35 cellular contexts compared by ENCODE assay signal in the genomic region with DNA sequence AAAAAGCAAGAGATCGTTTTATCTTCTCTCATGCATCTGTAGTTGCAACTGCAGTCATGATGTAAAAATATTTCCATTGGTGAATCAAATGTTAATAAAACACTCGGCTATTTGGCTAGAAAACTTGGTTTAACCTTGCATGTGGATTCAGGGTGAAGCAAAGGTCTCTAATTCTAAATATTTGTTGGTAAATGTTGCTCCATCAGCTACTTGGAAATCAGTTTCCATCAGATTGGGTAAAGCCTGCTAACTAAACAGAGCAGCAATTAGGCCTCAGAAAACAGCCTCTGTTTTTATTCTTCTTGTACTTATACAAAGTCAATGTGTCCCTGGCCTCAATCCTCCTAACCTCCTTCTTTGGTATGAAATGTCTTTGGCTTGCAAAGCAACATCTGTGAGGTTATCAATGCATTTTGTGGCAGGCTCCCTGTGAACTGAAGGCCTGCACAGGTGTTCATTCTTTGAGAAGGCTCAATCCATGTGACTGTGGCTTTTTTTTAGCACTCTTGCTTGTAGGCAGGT.
"Had no signal": no experiment of that assay in that cellular context is flagged by ENCODE, and none has a peak within 500 bp of the region (broad histone marks: within the 10 kb centered on the region; RNA-seq: fewer than 3 reads in every experiment).

No MANE protein-coding gene starts in this region.

- H3K4me3 Mint-ChIP-seq: activated CD4-positive, alpha-beta memory T cell treated with anti-CD3 and anti-CD28 coated beads for 36 hours; activated CD4-positive, alpha-beta T cell treated with anti-CD3 and anti-CD28 coated beads, Interleukin-2, amount 10 ng/mL, durations not matched to agents 24 days and 14 days; activated naive CD4-positive, alpha-beta T cell treated with anti-CD3 and anti-CD28 coated beads, Interleukin-2, amount 10 ng/mL, durations not matched to agents 7 days and 5 days; activated naive CD8-positive, alpha-beta T cell treated with anti-CD3 and anti-CD28 coated beads, Interleukin-2, amount 10 ng/mL, durations not matched to agents 7 days and 5 days; effector memory CD8-positive, alpha-beta T cell; natural killer cell treated with Interleukin-12 subunit alpha and Interleukin-12 subunit beta and Interleukin-15 and Interleukin-18, amount 100 ng/mL, for 72 hours; stimulated activated memory B cell treated with anti-CD40 and anti-IgM and Interleukin-4, amounts not matched to agents 10 μg/mL and 1 μg/mL and 100 μg/mL, for 72 hours; stimulated activated naive CD8-positive, alpha-beta T cell treated with anti-CD3 and anti-CD28 coated beads, Interleukin-15, amount 100 ng/mL, for 72 hours; T-helper 1 cell treated with Interleukin-12 subunit alpha and Interleukin-12 subunit beta and Interleukin-4 antibody, amounts not matched to agents 30 μg/mL and 1 μg/mL, for 36 hours; type B pancreatic cell had no signal

- H3K27me3 Mint-ChIP-seq: activated CD4-positive, alpha-beta memory T cell treated with anti-CD3 and anti-CD28 coated beads for 36 hours; activated CD4-positive, alpha-beta T cell treated with anti-CD3 and anti-CD28 coated beads, Interleukin-2, amount 10 ng/mL, durations not matched to agents 24 days and 14 days; activated naive CD4-positive, alpha-beta T cell treated with anti-CD3 and anti-CD28 coated beads, Interleukin-2, amount 10 ng/mL, durations not matched to agents 7 days and 5 days; activated naive CD8-positive, alpha-beta T cell treated with anti-CD3 and anti-CD28 coated beads, Interleukin-2, amount 10 ng/mL, durations not matched to agents 7 days and 5 days; effector memory CD8-positive, alpha-beta T cell; natural killer cell treated with Interleukin-12 subunit alpha and Interleukin-12 subunit beta and Interleukin-15 and Interleukin-18, amount 100 ng/mL, for 72 hours; stimulated activated memory B cell treated with anti-CD40 and anti-IgM and Interleukin-4, amounts not matched to agents 10 μg/mL and 1 μg/mL and 100 μg/mL, for 72 hours had no signal

- H3K36me3 Mint-ChIP-seq: activated CD4-positive, alpha-beta memory T cell treated with anti-CD3 and anti-CD28 coated beads for 36 hours; activated naive CD4-positive, alpha-beta T cell treated with anti-CD3 and anti-CD28 coated beads, Interleukin-2, amount 10 ng/mL, durations not matched to agents 7 days and 5 days; activated naive CD8-positive, alpha-beta T cell treated with anti-CD3 and anti-CD28 coated beads, Interleukin-2, amount 10 ng/mL, durations not matched to agents 7 days and 5 days; natural killer cell treated with Interleukin-12 subunit alpha and Interleukin-12 subunit beta and Interleukin-15 and Interleukin-18, amount 100 ng/mL, for 72 hours; stimulated activated memory B cell treated with anti-CD40 and anti-IgM and Interleukin-4, amounts not matched to agents 10 μg/mL and 1 μg/mL and 100 μg/mL, for 72 hours; type B pancreatic cell had no signal

- H3K27me3 ChIP-seq: ascending aorta, brain microvascular endothelial cell, heart right ventricle, left lung, neutrophil, ovary, vagina had no signal

- H3K4me3 ChIP-seq: ascending aorta, heart right ventricle, left lung, lung, mucosa of descending colon, ovary, psoas muscle, smooth muscle cell, vagina had no signal

- H3K4me2 ChIP-seq: smooth muscle cell had no signal

- DNase-seq: activated CD4-positive, alpha-beta memory T cell treated with anti-CD3 and anti-CD28 coated beads for 36 hours; activated CD4-positive, alpha-beta T cell treated with anti-CD3 and anti-CD28 coated beads, Interleukin-2, amount 10 ng/mL, durations not matched to agents 24 days and 14 days; activated CD8-positive, alpha-beta memory T cell treated with anti-CD3 and anti-CD28 coated beads, Interleukin-2, amount 50 U/mL, for 4 hours; activated gamma-delta T cell; activated naive CD4-positive, alpha-beta T cell treated with anti-CD3 and anti-CD28 coated beads, Interleukin-2, amount 10 ng/mL, durations not matched to agents 7 days and 5 days; activated naive CD8-positive, alpha-beta T cell treated with anti-CD3 and anti-CD28 coated beads, Interleukin-2, amount 10 ng/mL, durations not matched to agents 7 days and 5 days; activated T-cell treated with anti-CD3 and anti-CD28 coated beads, Interleukin-2, amount 50 U/mL, for 1 hour; brain microvascular endothelial cell; cortex of kidney; effector memory CD8-positive, alpha-beta T cell; foreskin fibroblast; heart right ventricle; kidney glomerular epithelial cell; left lung; ovary; psoas muscle; stimulated activated CD4-positive, alpha-beta T cell treated with anti-CD3 and anti-CD28 coated beads, Interleukin-1b, Interleukin-23, amount 100 ng/mL, for 48 hours; stimulated activated CD4-positive, alpha-beta T cell treated with anti-CD3 and anti-CD28 coated beads, Interleukin-4, amount 100 ng/mL, for 4 hours; stimulated activated CD8-positive, alpha-beta memory T cell treated with anti-CD3 and anti-CD28 coated beads, Interleukin-4, amount 100 ng/mL, for 48 hours; stimulated activated naive CD8-positive, alpha-beta T cell treated with anti-CD3 and anti-CD28 coated beads, Interleukin-15, amount 100 ng/mL, for 72 hours; substantia nigra; T1000; WERI-Rb-1 had no signal

- ATAC-seq: activated CD4-positive, CD25-positive, alpha-beta regulatory T cell treated with anti-CD3 and anti-CD28 coated beads, Interleukin-2, amount 50 U/mL, for 24 hours; effector memory CD8-positive, alpha-beta T cell; esophagus mucosa; heart right ventricle; left lung; mucosa of descending colon; natural killer cell treated with Interleukin-12 subunit alpha and Interleukin-12 subunit beta and Interleukin-15 and Interleukin-18, amount 100 ng/mL, for 72 hours; psoas muscle; stimulated activated memory B cell treated with anti-CD40 and anti-IgM and Interleukin-4, amounts not matched to agents 10 μg/mL and 1 μg/mL and 100 μg/mL, for 72 hours; stimulated activated naive CD8-positive, alpha-beta T cell treated with anti-CD3 and anti-CD28 coated beads, Interleukin-15, amount 100 ng/mL, for 72 hours had no signal

- H3K36me3 ChIP-seq: ascending aorta, brain microvascular endothelial cell, heart right ventricle, left lung, neutrophil, ovary, vagina, WERI-Rb-1 had no signal

- H3K9me3 ChIP-seq: ascending aorta, heart right ventricle, left lung, mucosa of descending colon, neutrophil, ovary, psoas muscle, vagina had no signal

- H3K9me3 Mint-ChIP-seq: activated CD4-positive, alpha-beta memory T cell treated with anti-CD3 and anti-CD28 coated beads for 36 hours; activated CD4-positive, alpha-beta T cell treated with anti-CD3 and anti-CD28 coated beads, Interleukin-2, amount 10 ng/mL, durations not matched to agents 24 days and 14 days; activated naive CD4-positive, alpha-beta T cell treated with anti-CD3 and anti-CD28 coated beads, Interleukin-2, amount 10 ng/mL, durations not matched to agents 7 days and 5 days; activated naive CD8-positive, alpha-beta T cell treated with anti-CD3 and anti-CD28 coated beads, Interleukin-2, amount 10 ng/mL, durations not matched to agents 7 days and 5 days; stimulated activated memory B cell treated with anti-CD40 and anti-IgM and Interleukin-4, amounts not matched to agents 10 μg/mL and 1 μg/mL and 100 μg/mL, for 72 hours; stimulated activated naive CD8-positive, alpha-beta T cell treated with anti-CD3 and anti-CD28 coated beads, Interleukin-15, amount 100 ng/mL, for 72 hours; T-helper 1 cell treated with Interleukin-12 subunit alpha and Interleukin-12 subunit beta and Interleukin-4 antibody, amounts not matched to agents 30 μg/mL and 1 μg/mL, for 36 hours; type B pancreatic cell had no signal

- H3K4me1 ChIP-seq: ascending aorta, heart right ventricle, left lung, psoas muscle, vagina had no signal

- H3K27ac Mint-ChIP-seq: activated CD4-positive, alpha-beta memory T cell treated with anti-CD3 and anti-CD28 coated beads for 36 hours; activated CD4-positive, alpha-beta T cell treated with anti-CD3 and anti-CD28 coated beads, Interleukin-2, amount 10 ng/mL, durations not matched to agents 24 days and 14 days; activated naive CD4-positive, alpha-beta T cell treated with anti-CD3 and anti-CD28 coated beads, Interleukin-2, amount 10 ng/mL, durations not matched to agents 7 days and 5 days; activated naive CD8-positive, alpha-beta T cell treated with anti-CD3 and anti-CD28 coated beads, Interleukin-2, amount 10 ng/mL, durations not matched to agents 7 days and 5 days; effector memory CD8-positive, alpha-beta T cell; natural killer cell treated with Interleukin-12 subunit alpha and Interleukin-12 subunit beta and Interleukin-15 and Interleukin-18, amount 100 ng/mL, for 72 hours; stimulated activated memory B cell treated with anti-CD40 and anti-IgM and Interleukin-4, amounts not matched to agents 10 μg/mL and 1 μg/mL and 100 μg/mL, for 72 hours; T-helper 1 cell treated with Interleukin-12 subunit alpha and Interleukin-12 subunit beta and Interleukin-4 antibody, amounts not matched to agents 30 μg/mL and 1 μg/mL, for 36 hours; type B pancreatic cell had no signal

- H3K27ac ChIP-seq: ascending aorta, brain microvascular endothelial cell, heart right ventricle, left lung, neutrophil, ovary, psoas muscle, vagina, WERI-Rb-1 had no signal

- H3K4me1 Mint-ChIP-seq: activated CD4-positive, alpha-beta T cell treated with anti-CD3 and anti-CD28 coated beads, Interleukin-2, amount 10 ng/mL, durations not matched to agents 24 days and 14 days; activated naive CD4-positive, alpha-beta T cell treated with anti-CD3 and anti-CD28 coated beads, Interleukin-2, amount 10 ng/mL, durations not matched to agents 7 days and 5 days; stimulated activated memory B cell treated with anti-CD40 and anti-IgM and Interleukin-4, amounts not matched to agents 10 μg/mL and 1 μg/mL and 100 μg/mL, for 72 hours; stimulated activated naive CD8-positive, alpha-beta T cell treated with anti-CD3 and anti-CD28 coated beads, Interleukin-15, amount 100 ng/mL, for 72 hours had no signal
